In the genomic region with DNA sequence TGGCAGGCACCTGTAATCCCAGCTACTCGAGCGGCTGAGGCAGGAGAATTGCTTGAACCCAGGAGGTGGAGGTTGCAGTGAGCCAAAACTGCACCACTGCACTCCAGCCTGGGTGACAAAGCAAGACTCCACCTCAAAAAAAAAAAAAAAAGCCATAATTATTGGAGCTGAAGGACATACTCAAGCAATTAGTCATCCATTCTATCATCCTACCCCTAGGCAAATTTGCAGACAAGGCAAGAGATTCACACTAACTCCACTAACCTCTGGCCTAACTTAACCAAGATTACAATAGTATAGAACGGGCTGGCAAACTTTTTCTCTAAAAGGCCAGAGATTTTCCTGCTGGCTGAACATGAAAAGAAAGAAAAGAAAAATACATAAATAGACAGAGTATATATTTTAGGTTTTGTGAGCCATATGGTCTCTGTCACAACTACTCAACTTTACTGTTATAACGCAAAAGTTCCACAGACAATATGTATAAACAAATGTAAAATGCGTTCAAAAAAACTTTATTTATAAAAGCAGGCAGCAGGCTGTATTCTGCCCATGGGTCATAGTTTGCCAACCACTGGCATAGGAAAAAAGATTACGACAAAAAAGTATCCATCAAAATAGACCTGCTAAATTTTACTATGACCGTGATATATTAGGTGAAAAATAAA, we compare ENCODE assay signal across 17 cellular contexts. TPM values are rescaled to one million over a fixed set of nuclear protein-coding genes. Genes with fewer than 3 reads are reported as not detected.
DNase-seq lines count a peak whose midpoint lies in the region; ATAC-seq, FAIRE-seq and TF ChIP-seq lines count a peak whose summit lies in the region.
"Had no signal": no experiment of that assay in that cellular context is flagged by ENCODE, and none has a peak within 500 bp of the region (broad histone marks: within the 10 kb centered on the region; RNA-seq: fewer than 3 reads in every experiment).

No MANE protein-coding gene starts in this region.

- no peak overlapping the region for H3K56ac ChIP-seq in IMR-90 (ENCODE audit: extremely low read depth, insufficient read depth, low read length)

- TF ChIP-seq EP300 in GM12878 (IDR thresholded peaks at IDR 0.05; ENCODE audit: borderline replicate concordance in 1 of 2, control insufficient read depth in 1 of 2, low read depth in 2 of 2, low read length in 2 of 2) = no peak

- TF ChIP-seq CTCF in AG10803 (conservative IDR thresholded peaks at IDR 0.05; ENCODE audit: low read length) = no peak
- no peak for TF ChIP-seq CTCF in IMR-90 (conservative IDR thresholded peaks at IDR 0.05; ENCODE audit: low read depth, low read length)
- TF ChIP-seq CTCF in GM12878 (IDR thresholded peaks at IDR 0.05 in 2 of 3, conservative IDR thresholded peaks at IDR 0.05 in 1 of 3; ENCODE audit: control insufficient read depth in 2 of 3, extremely low read depth in 1 of 3, insufficient read depth in 1 of 3, low read depth in 3 of 3, low read length in 3 of 3) = no peak

- H4K91ac ChIP-seq in IMR-90 (ENCODE audit: insufficient read depth, low read depth, low read length) = no peak overlapping the region

- H3K9me3 ChIP-seq in IMR-90 (ENCODE audit: control insufficient read depth, insufficient read depth, low read length) = no peaks in the 10 kb centered on the region
- no peaks in the 10 kb centered on the region for H3K9me3 ChIP-seq in GM12878 (replicated peaks; ENCODE audit: control insufficient read depth, insufficient read depth, low read length)
- H3K9me3 ChIP-seq: lower lobe of right lung, prostate gland had no signal

- no peak overlapping the region for H2AK9ac ChIP-seq in IMR-90 (replicated peaks; ENCODE audit: low read depth, low read length, poor library complexity)

- WGBS in IMR-90 (ENCODE audit: extremely low coverage in 2 of 2, insufficient read length in 1 of 2), 2 experiments = no CpG with 5 or more reads among the region's 7 CpGs
- 95% methylated on average over 7 of the region's 7 CpGs for WGBS in GM12878 (ENCODE audit: insufficient coverage, insufficient replicate concordance, low lambda C conversion rate, missing lambda C conversion rate)

- H3K4me2 ChIP-seq in IMR-90 (ENCODE audit: low read depth, low read length) (no peak overlapping the region; the same call in 1 of the 2 replicates), GM12878 (ENCODE audit: control insufficient read depth, insufficient read depth) (no peak overlapping the region)

- no peaks in the 10 kb centered on the region for H4K20me1 ChIP-seq in IMR-90 (ENCODE audit: insufficient read depth, low read length)
- no peaks in the 10 kb centered on the region for H4K20me1 ChIP-seq in GM12878 (ENCODE audit: control insufficient read depth, insufficient read depth)

- no peak overlapping the region for H3K18ac ChIP-seq in IMR-90 (ENCODE audit: low read depth, low read length)

- ATAC-seq in IMR-90 (ENCODE audit: low read depth) = peak; percentile 81
- ATAC-seq in GM12878 = no peak
- ATAC-seq in HG03432 (IDR thresholded peaks at IDR 0.05; ENCODE audit: unreplicated experiment) = no peak
- no peak for ATAC-seq in GM18870 (IDR thresholded peaks at IDR 0.05; ENCODE audit: unreplicated experiment)
- ATAC-seq: lower lobe of right lung had no signal

- TF ChIP-seq RAD21 in IMR-90 (IDR thresholded peaks at IDR 0.05; ENCODE audit: low read length) (no peak), GM12878 (IDR thresholded peaks at IDR 0.05; ENCODE audit: insufficient read depth, low read depth, low read length) (no peak)

- in situ Hi-C loops in IMR-90 (cut with MboI; ENCODE audit: low sequenced_read_pairs) (no loop called here), GM12878 (cut with MboI) (no loop called here)

- no peak overlapping the region for H3K23ac ChIP-seq in IMR-90 (ENCODE audit: low read depth, low read length)

- BruUV-seq in IMR-90 (replicated peaks; lab: Mats Ljungman, UMichigan) (no TSS peak), GM12878 (replicated peaks; lab: Mats Ljungman, UMichigan) (no TSS peak)

- peaks cover 7% of the 10 kb centered on the region for H3K9me1 ChIP-seq in IMR-90 (ENCODE audit: insufficient read depth, low read length)

- intact Hi-C loops in IMR-90 (cut with micrococcal nuclease) (no loop called here), GM12878 (cut with micrococcal nuclease; ENCODE audit: unreplicated experiment) (no loop called here)

- H3K79me1 ChIP-seq in IMR-90 (ENCODE audit: low read depth in 1 of 2, low read length in 2 of 2) = peaks cover 8 to 24% of the 10 kb centered on the region in 2 experiments

- CTCF ChIA-PET in IMR-90 (lab: Yijun Ruan, JAX) (interaction anchor here (0.6 to 1.1 kb wide), 3 partner anchors 198 to 422 kb away, joined by 3 to 4 read pairs (median 3); no protein-coding TSS in a partner anchor), GM12878 (lab: Yijun Ruan, JAX) (interaction anchor here (0.9 to 2.5 kb wide), 10 partner anchors 9 to 418 kb away, joined by 3 to 10 read pairs (median 4); no protein-coding TSS in a partner anchor)

- H2BK20ac ChIP-seq in IMR-90 (ENCODE audit: low read depth, low read length) = peak overlapping the region; percentile 54; the same call in 1 of the 2 replicates

- H3K9ac ChIP-seq in IMR-90 (ENCODE audit: low read depth, low read length) (no peak overlapping the region), GM12878 (ENCODE audit: control insufficient read depth, insufficient read depth, low read length) (no peak overlapping the region)

- no peak overlapping the region for H4K8ac ChIP-seq in IMR-90 (ENCODE audit: low read depth in 2 of 2, low read length in 2 of 2)

- H2BK5ac ChIP-seq in IMR-90 (ENCODE audit: low read depth, low read length, poor library complexity, severe bottlenecking) = peak overlapping the region; percentile 17

- peaks cover 7% of the 10 kb centered on the region for H3K4me1 ChIP-seq in IMR-90 (ENCODE audit: control insufficient read depth, insufficient read depth, low read length)
- H3K4me1 ChIP-seq in GM12878 (ENCODE audit: control insufficient read depth, insufficient read depth, low read length) = no peaks in the 10 kb centered on the region
- H3K4me1 ChIP-seq: lower lobe of right lung, prostate gland had no signal

- RAD21 ChIA-PET in GM12878 (lab: Charles Lee; ENCODE audit: unreplicated experiment) = interaction anchor here (1.0 to 1.5 kb wide), 7 partner anchors 28 to 203 kb away, joined by 3 to 11 read pairs (median 4); no protein-coding TSS in a partner anchor

- dilution Hi-C loops in IMR-90 (cut with HindIII; ENCODE audit: low sequenced_read_pairs, unreplicated experiment) = no loop called here

- no peaks in the 10 kb centered on the region for H3K27me3 ChIP-seq in IMR-90 (ENCODE audit: control insufficient read depth, insufficient read depth, low read length)
- no peaks in the 10 kb centered on the region for H3K27me3 ChIP-seq in GM12878 (replicated peaks in 1 of 2; ENCODE audit: control insufficient read depth in 2 of 2, insufficient read depth in 2 of 2, low read length in 1 of 2)

- no peak overlapping the region for H2BK15ac ChIP-seq in IMR-90 (ENCODE audit: low read depth, low read length)

- H3K27ac ChIP-seq in IMR-90 (ENCODE audit: insufficient read depth, low read length) (no peak overlapping the region), GM12878 (ENCODE audit: control insufficient read depth, insufficient read depth) (no peak overlapping the region)
- H3K27ac ChIP-seq: lower lobe of right lung, prostate gland, SK-N-MC had no signal

- POLR2A ChIA-PET in IMR-90 (lab: Charles Lee; ENCODE audit: unreplicated experiment) = no interaction called here
- POLR2A ChIA-PET in GM12878 (lab: Charles Lee) = interaction anchor here (0.7 to 1.3 kb wide), 2 partner anchors 47 to 280 kb away, joined by 4 to 5 read pairs; no protein-coding TSS in a partner anchor

- no peak overlapping the region for H2AK5ac ChIP-seq in IMR-90 (ENCODE audit: low read depth, low read length)

- no peak for FAIRE-seq in GM12878 (lab: Jason Lieb, UNC)

- no peaks in the 10 kb centered on the region for H3K79me2 ChIP-seq in GM12878 (ENCODE audit: control insufficient read depth, insufficient read depth, low read length)

- H3K36me3 ChIP-seq in IMR-90 (ENCODE audit: control insufficient read depth, insufficient read depth, low read length) (no peaks in the 10 kb centered on the region), GM12878 (ENCODE audit: control insufficient read depth in 2 of 2, insufficient read depth in 2 of 2, low read length in 1 of 2) (0 out of 4 replicates have a peak, but pooled peaks cover 0 to 2% of the 10 kb centered on the region in 2 experiments)
- H3K36me3 ChIP-seq: lower lobe of right lung, prostate gland had no signal

- H4K5ac ChIP-seq in IMR-90 (ENCODE audit: low read depth, low read length) = no peak overlapping the region

- no peak for TF ChIP-seq POLR2A in IMR-90 (IDR thresholded peaks at IDR 0.05; ENCODE audit: low read depth, low read length)
- no peak for TF ChIP-seq POLR2A in GM12878 (IDR thresholded peaks at IDR 0.05; ENCODE audit: low read depth, low read length)

- DNase-seq in AG10803 (ENCODE audit: low read depth) (peak; percentile 74), IMR-90 (peak; percentile 76), GM12878 (ENCODE audit: low read depth, low spot score) (no peak), iPS-NIHi7 (ENCODE audit: extremely low spot score) (peak; percentile 18), NCI-H510A (lab: John Stamatoyannopoulos, UW) (no peak), NCI-H1694 treated with DMSO at 0.1 percent for 48 hours (lab: John Stamatoyannopoulos, UW) (no peak)
- DNase-seq: activated CD4-positive, alpha-beta T cell treated with anti-CD3 and anti-CD28 coated beads, Interleukin-2, amount 10 ng/mL, durations not matched to agents 24 days and 14 days; activated naive CD8-positive, alpha-beta T cell treated with anti-CD3 and anti-CD28 coated beads, Interleukin-2, amount 10 ng/mL, durations not matched to agents 7 days and 5 days; CD4-positive, alpha-beta memory T cell; erythroblast; KBM-7; lower lobe of right lung; NCI-H2171 had no signal

- H2BK120ac ChIP-seq in IMR-90 (ENCODE audit: low read depth, low read length) = no peak overlapping the region; the same call in 1 of the 2 replicates

- SMC1A ChIA-PET in GM12878 (lab: Charles Lee; ENCODE audit: uncharacterized antibody, unreplicated experiment) = interaction anchor here (0.7 to 2.4 kb wide), 13 partner anchors 9 to 421 kb away, joined by 3 to 10 read pairs (median 3); no protein-coding TSS in a partner anchor

- no peak overlapping the region for H3K14ac ChIP-seq in IMR-90 (replicated peaks; ENCODE audit: low read depth, low read length)

- H3K4ac ChIP-seq in IMR-90 (ENCODE audit: low read depth, low read length) = no peak overlapping the region

- no peak overlapping the region for H2AFZ ChIP-seq in IMR-90 (replicated peaks; ENCODE audit: low read length, poor library complexity)
- H2AFZ ChIP-seq in GM12878 (ENCODE audit: control insufficient read depth, low read depth, low read length) = no peak overlapping the region

- H3K4me3 ChIP-seq in AG10803 (ENCODE audit: low read length) (no peak overlapping the region), IMR-90 (ENCODE audit: insufficient read depth, low read depth, low read length) (no peak overlapping the region), GM12878 (no peak overlapping the region)
- H3K4me3 ChIP-seq: lower lobe of right lung, prostate gland, SK-N-MC had no signal

RNA-seq across cellular contexts. Expression of a gene that starts 29.7 kb away (rescaled TPM):
- 19.7 and 34.4 TPM in 2 replicates for total RNA-seq in IMR-90 (2012; rRNA removed)
- polyA plus RNA-seq in IMR-90 (2012; rRNA removed) = 5.5 and 6.1 TPM in 2 replicates
- polyA plus RNA-seq in IMR-90 (2012; cell fraction: cytosol; rRNA removed) = 0.33 and 1.00 TPM in 2 replicates
- polyA plus RNA-seq in IMR-90 (2012; cell fraction: nucleus; rRNA removed; ENCODE audit: low replicate concordance) = 1.3 and 9.7 TPM in 2 replicates
- total RNA-seq in GM12878 (2013; cell fraction: nucleolus; rRNA removed) = 65.4 and 73.6 TPM in 2 replicates
- total RNA-seq in GM12878 (2014; rRNA removed) = 20.0 and 23.1 TPM in 2 replicates
- total RNA-seq in GM12878 (2014; rRNA removed; fragmentation: Illumina TruSeq; extraction: Trizol) = 24.2 and 25.6 TPM in 2 replicates
- total RNA-seq in GM12878 (2021) = 14.5 and 15.0 TPM in 2 replicates
- 2.6 TPM for polyA plus RNA-seq in GM12878 (2011; ENCODE audit: low read depth)
- 12.3 and 20.7 TPM in 2 replicates for polyA plus RNA-seq in GM12878 (2011; rRNA removed)
- 4.4 and 5.3 TPM in 2 replicates for polyA plus RNA-seq in GM12878 (2011; cell fraction: cytosol; rRNA removed)
- 9.0 and 11.1 TPM in 2 replicates for polyA plus RNA-seq in GM12878 (2011; cell fraction: nucleus; rRNA removed)
- polyA plus RNA-seq in GM12878 (2012) = 4.9 and 6.0 TPM in 2 replicates
- polyA plus RNA-seq in GM12878 (2014; fragmentation: Illumina TruSeq; extraction: Trizol) = 18.6 and 22.4 TPM in 2 replicates
- 1 to 10 TPM; 4.0 to 4.2 TPM for polyA plus RNA-seq in GM12878 (2014; fragmentation: Nextera tagmentation; extraction: Ambion mirVana)
- polyA plus RNA-seq in GM12878 (2014; rRNA removed) = 8.1 and 8.7 TPM in 2 replicates
- polyA plus RNA-seq in GM12878 (2016; fragmentation: Nextera tagmentation; extraction: Ambion mirVana) = 10 to 100 TPM; 12.2 to 13.4 TPM
- 32.0 and 34.5 TPM in 2 replicates for polyA minus RNA-seq in GM12878 (2011; rRNA and poly(A)+ RNA removed)
- 6.3 and 7.4 TPM in 2 replicates for polyA minus RNA-seq in GM12878 (2011; cell fraction: cytosol; rRNA and poly(A)+ RNA removed)
- polyA minus RNA-seq in GM12878 (2011; cell fraction: nucleus; rRNA and poly(A)+ RNA removed) = 21.9 and 47.4 TPM in 2 replicates

Comparison
In these comparisons a context has a peak if more than half of its experiments do, and no peak if none do; other contexts are left out.
1. DNase-seq: peak in AG10803 (single experiment), IMR-90 (single experiment) and iPS-NIHi7 (single experiment); none in GM12878 (single experiment), NCI-H510A (single experiment) and NCI-H1694 treated with DMSO at 0.1 percent for 48 hours (single experiment).